Comparison of ENCODE assay signal across 31 cellular contexts in genomic region chrX:46959101-46959500, GRCh38. TPM values are rescaled to one million over a fixed set of nuclear protein-coding genes. Genes with fewer than 3 reads are reported as not detected.
DNase-seq lines count a peak whose midpoint lies in the region; ATAC-seq and TF ChIP-seq lines count a peak whose summit lies in the region.
"Had no signal": no experiment of that assay in that cellular context is flagged by ENCODE, and none has a peak within 500 bp of the region (broad histone marks: within the 10 kb centered on the region; RNA-seq: fewer than 3 reads in every experiment).

No MANE protein-coding gene starts in this region.

- H3K36me3 Mint-ChIP-seq in activated T-cell treated with anti-CD3 and anti-CD28 coated beads, Interleukin-2, amount 50 U/mL, for 4 hours (ENCODE audit: insufficient read depth): no peaks in the 10 kb centered on the region
- H3K36me3 Mint-ChIP-seq: activated naive CD8-positive, alpha-beta T cell; CD14-positive monocyte; mesothelial cell of epicardium; naive B cell had no signal

- H3K9me3 Mint-ChIP-seq in activated T-cell treated with anti-CD3 and anti-CD28 coated beads, Interleukin-2, amount 50 U/mL, for 4 hours: no peaks in the 10 kb centered on the region
- H3K9me3 Mint-ChIP-seq: CD14-positive monocyte; effector memory CD8-positive, alpha-beta T cell; naive B cell had no signal

- intact Hi-C loops in left ventricle myocardium superior (cut with micrococcal nuclease) (no loop called here), Right ventricle myocardium inferior (cut with DNase I) (no loop called here)

- no peaks in the 10 kb centered on the region for H3K4me1 Mint-ChIP-seq in activated T-cell treated with anti-CD3 and anti-CD28 coated beads, Interleukin-2, amount 50 U/mL, for 4 hours (ENCODE audit: low read depth)

- ATAC-seq in left ventricle myocardium superior: peak; percentile 47
- no peak for ATAC-seq in Right ventricle myocardium inferior
- ATAC-seq in omental fat pad (ENCODE audit: low FRiP score): peak; percentile 37
- ATAC-seq in activated T-cell treated with anti-CD3 and anti-CD28 coated beads, Interleukin-2, amount 50 U/mL, for 4 hours: no peak
- no peak for ATAC-seq in HG03342 (IDR thresholded peaks at IDR 0.05; ENCODE audit: unreplicated experiment)
- ATAC-seq: effector memory CD8-positive, alpha-beta T cell had no signal

- DNase-seq in left ventricle myocardium superior (no peak), Right ventricle myocardium inferior (ENCODE audit: missing footprints) (no peak), fibroblast of pulmonary artery (ENCODE audit: low read depth) (peak; percentile 29), omental fat pad (ENCODE audit: low spot score) (no peak), middle frontal gyrus (ENCODE audit: extremely low spot score, low spot score) (no peak), UCSD-AML1 (lab: John Stamatoyannopoulos, UW; ENCODE audit: unreplicated experiment) (no peak)
- no peak for DNase-seq in activated T-cell treated with anti-CD3 and anti-CD28 coated beads, Interleukin-2, amount 50 U/mL, for 4 hours
- DNase-seq: activated CD4-positive, alpha-beta T cell treated with anti-CD3 and anti-CD28 coated beads for 48 hours; activated CD8-positive, alpha-beta memory T cell treated with anti-CD3 and anti-CD28 coated beads for 24 hours; activated effector memory CD4-positive, alpha-beta T cell treated with Interleukin-2 at 50 U/mL for 16 hours; aorta; effector memory CD8-positive, alpha-beta T cell; erythroblast; gastrocnemius medialis; kidney glomerular epithelial cell; naive B cell; NCI-H1092; NCI-H1694; NCI-H748 treated with DMSO at 0.1 percent for 48 hours; Peyer's patch; sigmoid colon; SJCRH30; stimulated activated CD4-positive, alpha-beta T cell treated with anti-CD3 and anti-CD28 coated beads, Interleukin-12 subunit alpha, Interleukin-12 subunit beta, amount 100 ng/mL, for 4 hours; stimulated activated CD4-positive, alpha-beta T cell treated with anti-CD3 and anti-CD28 coated beads, Interleukin-4, amount 100 ng/mL, for 1 hour; SW 1271; transverse colon had no signal

- no peak overlapping the region for H3K4me3 Mint-ChIP-seq in activated T-cell treated with anti-CD3 and anti-CD28 coated beads, Interleukin-2, amount 50 U/mL, for 4 hours
- H3K4me3 Mint-ChIP-seq: activated naive CD8-positive, alpha-beta T cell; CD14-positive monocyte; effector memory CD8-positive, alpha-beta T cell; mesothelial cell of epicardium had no signal

- H3K27me3 Mint-ChIP-seq in activated T-cell treated with anti-CD3 and anti-CD28 coated beads, Interleukin-2, amount 50 U/mL, for 4 hours (ENCODE audit: low read depth): no peaks in the 10 kb centered on the region
- H3K27me3 Mint-ChIP-seq: activated naive CD8-positive, alpha-beta T cell; naive B cell had no signal

- H3K4me3 ChIP-seq in fibroblast of pulmonary artery (replicated peaks; ENCODE audit: low read depth, low read length): no peak overlapping the region
- H3K4me3 ChIP-seq: gastrocnemius medialis, Peyer's patch, prostate gland, sigmoid colon, SJCRH30, transverse colon had no signal

- TF ChIP-seq CTCF in fibroblast of pulmonary artery (IDR thresholded peaks at IDR 0.05; ENCODE audit: low read length, missing control alignments) (no peak), omental fat pad (IDR thresholded peaks at IDR 0.05) (no peak)

RNA-seq across cellular contexts. Expression of gene JADE3, which starts 46.9 kb away (rescaled TPM):
- total RNA-seq in left ventricle myocardium superior: 9.5 TPM
- 9.0 TPM for total RNA-seq in Right ventricle myocardium inferior
- 1 to 10 TPM; 3.9 to 6.6 (median 5.4) TPM for total RNA-seq in omental fat pad
- total RNA-seq in activated T-cell treated with anti-CD3 and anti-CD28 coated beads, Interleukin-2, amount 50 U/mL, for 4 hours: 1 to 10 TPM; 1.0 to 2.3 (median 1.2) TPM

Comparison
In these comparisons a context has a peak if more than half of its experiments do, and no peak if none do; other contexts are left out.
1. ATAC-seq: peak in left ventricle myocardium superior (single experiment) and omental fat pad (single experiment); none in Right ventricle myocardium inferior (single experiment), activated T-cell treated with anti-CD3 and anti-CD28 coated beads, Interleukin-2, amount 50 U/mL, for 4 hours (0 of 2) and HG03342 (single experiment).